2 cellular contexts compared by ENCODE assay signal in genomic region chr6:6998194-6998569, GRCh38.
TF ChIP-seq lines count a peak whose summit lies in the region.

No MANE protein-coding gene starts in this region.

TF ChIP-seq in HCT116, 20 proteins besides CTCF, POLR2A, EP300 and RAD21:
- TF ChIP-seq, protein P1, sequence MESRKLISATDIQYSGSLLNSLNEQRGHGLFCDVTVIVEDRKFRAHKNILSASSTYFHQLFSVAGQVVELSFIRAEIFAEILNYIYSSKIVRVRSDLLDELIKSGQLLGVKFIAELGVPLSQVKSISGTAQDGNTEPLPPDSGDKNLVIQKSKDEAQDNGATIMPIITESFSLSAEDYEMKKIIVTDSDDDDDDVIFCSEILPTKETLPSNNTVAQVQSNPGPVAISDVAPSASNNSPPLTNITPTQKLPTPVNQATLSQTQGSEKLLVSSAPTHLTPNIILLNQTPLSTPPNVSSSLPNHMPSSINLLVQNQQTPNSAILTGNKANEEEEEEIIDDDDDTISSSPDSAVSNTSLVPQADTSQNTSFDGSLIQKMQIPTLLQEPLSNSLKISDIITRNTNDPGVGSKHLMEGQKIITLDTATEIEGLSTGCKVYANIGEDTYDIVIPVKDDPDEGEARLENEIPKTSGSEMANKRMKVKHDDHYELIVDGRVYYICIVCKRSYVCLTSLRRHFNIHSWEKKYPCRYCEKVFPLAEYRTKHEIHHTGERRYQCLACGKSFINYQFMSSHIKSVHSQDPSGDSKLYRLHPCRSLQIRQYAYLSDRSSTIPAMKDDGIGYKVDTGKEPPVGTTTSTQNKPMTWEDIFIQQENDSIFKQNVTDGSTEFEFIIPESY (IDR thresholded peaks at IDR 0.05; ENCODE audit: extremely low read depth, insufficient replicate concordance, low read length): no peak
- TF ChIP-seq REST (IDR thresholded peaks at IDR 0.05; ENCODE audit: low read depth): no peak
- no peak for TF ChIP-seq TCF7L2 (IDR thresholded peaks at IDR 0.05; ENCODE audit: borderline replicate concordance, extremely low read depth, insufficient read depth, insufficient read length)
- peak; percentile 46; the same call in 1 of the 2 replicates for TF ChIP-seq CEBPB (IDR thresholded peaks at IDR 0.05; ENCODE audit: low read depth)
- no peak for TF ChIP-seq SRF (IDR thresholded peaks at IDR 0.05; ENCODE audit: low read depth)
- TF ChIP-seq ATF3 (IDR thresholded peaks at IDR 0.05): 0 out of 2 replicates have a peak, but pooled peaks have one; percentile 28
- no peak for TF ChIP-seq ZFX (IDR thresholded peaks at IDR 0.05)

TF ChIP-seq in WTC11, 78 proteins besides CTCF, POLR2A, EP300 and RAD21 (continued from another document):
- no peak for TF ChIP-seq MXD4 (CRISPR knock-in tag; IDR thresholded peaks at IDR 0.05; ENCODE audit: borderline replicate concordance)
- TF ChIP-seq GABPB1 (CRISPR knock-in tag; IDR thresholded peaks at IDR 0.05): peak; percentile 55; the same call in 1 of the 2 replicates
- TF ChIP-seq, protein P2, sequence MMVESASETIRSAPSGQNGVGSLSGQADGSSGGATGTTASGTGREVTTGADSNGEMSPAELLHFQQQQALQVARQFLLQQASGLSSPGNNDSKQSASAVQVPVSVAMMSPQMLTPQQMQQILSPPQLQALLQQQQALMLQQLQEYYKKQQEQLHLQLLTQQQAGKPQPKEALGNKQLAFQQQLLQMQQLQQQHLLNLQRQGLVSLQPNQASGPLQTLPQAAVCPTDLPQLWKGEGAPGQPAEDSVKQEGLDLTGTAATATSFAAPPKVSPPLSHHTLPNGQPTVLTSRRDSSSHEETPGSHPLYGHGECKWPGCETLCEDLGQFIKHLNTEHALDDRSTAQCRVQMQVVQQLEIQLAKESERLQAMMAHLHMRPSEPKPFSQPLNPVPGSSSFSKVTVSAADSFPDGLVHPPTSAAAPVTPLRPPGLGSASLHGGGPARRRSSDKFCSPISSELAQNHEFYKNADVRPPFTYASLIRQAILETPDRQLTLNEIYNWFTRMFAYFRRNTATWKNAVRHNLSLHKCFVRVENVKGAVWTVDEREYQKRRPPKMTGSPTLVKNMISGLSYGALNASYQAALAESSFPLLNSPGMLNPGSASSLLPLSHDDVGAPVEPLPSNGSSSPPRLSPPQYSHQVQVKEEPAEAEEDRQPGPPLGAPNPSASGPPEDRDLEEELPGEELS (CRISPR knock-in tag; IDR thresholded peaks at IDR 0.05): no peak
- no peak for TF ChIP-seq ATF3 (CRISPR knock-in tag; conservative IDR thresholded peaks at IDR 0.05)
- TF ChIP-seq, protein P3, sequence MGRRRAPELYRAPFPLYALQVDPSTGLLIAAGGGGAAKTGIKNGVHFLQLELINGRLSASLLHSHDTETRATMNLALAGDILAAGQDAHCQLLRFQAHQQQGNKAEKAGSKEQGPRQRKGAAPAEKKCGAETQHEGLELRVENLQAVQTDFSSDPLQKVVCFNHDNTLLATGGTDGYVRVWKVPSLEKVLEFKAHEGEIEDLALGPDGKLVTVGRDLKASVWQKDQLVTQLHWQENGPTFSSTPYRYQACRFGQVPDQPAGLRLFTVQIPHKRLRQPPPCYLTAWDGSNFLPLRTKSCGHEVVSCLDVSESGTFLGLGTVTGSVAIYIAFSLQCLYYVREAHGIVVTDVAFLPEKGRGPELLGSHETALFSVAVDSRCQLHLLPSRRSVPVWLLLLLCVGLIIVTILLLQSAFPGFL (CRISPR knock-in tag; IDR thresholded peaks at IDR 0.05; ENCODE audit: borderline replicate concordance): no peak
